In the genomic region with DNA sequence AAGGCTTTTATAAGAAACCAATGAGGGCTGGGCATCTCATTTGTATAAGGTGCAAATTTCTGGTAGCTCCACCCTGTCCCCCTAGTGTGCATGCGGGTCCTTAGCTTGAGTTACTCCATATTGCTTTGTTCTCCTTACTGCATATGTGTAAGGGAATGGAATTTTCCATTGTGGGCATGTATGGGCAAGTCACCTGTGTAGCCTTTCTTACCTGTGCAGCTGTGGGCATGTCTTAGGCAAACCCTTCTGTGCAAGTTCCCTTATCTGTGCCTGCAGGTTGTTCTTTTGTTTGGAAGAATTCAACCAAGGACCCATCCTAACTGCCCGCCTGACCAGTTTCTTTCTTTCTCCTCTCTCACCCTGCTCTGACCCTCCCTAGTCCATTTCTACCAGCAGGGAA, we compare ENCODE assay signal across 23 cellular contexts.
"Had no signal": no experiment of that assay in that cellular context is flagged by ENCODE, and none has a peak within 500 bp of the region (broad histone marks: within the 10 kb centered on the region; RNA-seq: fewer than 3 reads in every experiment).

No MANE protein-coding gene starts in this region.

- ATAC-seq: activated naive CD4-positive, alpha-beta T cell treated with anti-CD3 and anti-CD28 coated beads, Interleukin-2, amount 50 U/mL, for 72 hours; Panc1; Right ventricle myocardium inferior; T-cell had no signal

- H3K27ac Mint-ChIP-seq: activated CD4-positive, alpha-beta memory T cell treated with anti-CD3 and anti-CD28 coated beads for 36 hours; activated CD4-positive, alpha-beta T cell treated with anti-CD3 and anti-CD28 coated beads, Interleukin-2, amount 10 ng/mL, durations not matched to agents 7 days and 5 days; T-cell had no signal

- H3K27ac ChIP-seq: KMS-11, SK-N-MC had no signal

- H3K9me3 Mint-ChIP-seq: activated CD4-positive, alpha-beta memory T cell treated with anti-CD3 and anti-CD28 coated beads for 36 hours; activated CD4-positive, alpha-beta T cell treated with anti-CD3 and anti-CD28 coated beads, Interleukin-2, amount 10 ng/mL, durations not matched to agents 7 days and 5 days; activated naive CD4-positive, alpha-beta T cell treated with anti-CD3 and anti-CD28 coated beads, Interleukin-2, amount 50 U/mL, for 72 hours; T-cell had no signal

- H3K27me3 Mint-ChIP-seq: activated CD4-positive, alpha-beta T cell treated with anti-CD3 and anti-CD28 coated beads, Interleukin-2, amount 10 ng/mL, durations not matched to agents 7 days and 5 days had no signal

- H3K9ac ChIP-seq: KMS-11 had no signal

- H3K4me1 Mint-ChIP-seq: activated CD4-positive, alpha-beta T cell treated with anti-CD3 and anti-CD28 coated beads, Interleukin-2, amount 10 ng/mL, durations not matched to agents 7 days and 5 days; T-cell had no signal

- H3K4me3 ChIP-seq: SK-N-MC had no signal

- H3K4me3 Mint-ChIP-seq: activated CD4-positive, alpha-beta memory T cell treated with anti-CD3 and anti-CD28 coated beads for 36 hours; activated CD4-positive, alpha-beta T cell treated with anti-CD3 and anti-CD28 coated beads, Interleukin-2, amount 10 ng/mL, durations not matched to agents 7 days and 5 days; T-cell had no signal

- DNase-seq: activated CD4-positive, alpha-beta memory T cell treated with anti-CD3 and anti-CD28 coated beads for 36 hours; activated CD4-positive, alpha-beta T cell treated with anti-CD3 and anti-CD28 coated beads, Interleukin-2, amount 10 ng/mL, durations not matched to agents 7 days and 5 days; activated CD4-positive, CD25-positive, alpha-beta regulatory T cell; activated CD8-positive, alpha-beta memory T cell treated with anti-CD3 and anti-CD28 coated beads, Interleukin-2, amount 50 U/mL, for 4 hours; central memory CD4-positive, alpha-beta T cell; MM.1S; NCI-H1105; NCI-H1436; NCI-H1694 treated with DMSO at 0.1 percent for 48 hours; NCI-H2029 treated with DMSO at 0.1 percent for 48 hours; NCI-H345; NCI-H510A; NCI-H526 treated with DMSO at 0.1 percent for 48 hours; NCI-H82; RPMI8226; T-cell; T-helper 2 cell; T1000 had no signal

- H3K4me2 ChIP-seq: KMS-11 had no signal

- H3K36me3 Mint-ChIP-seq: activated CD4-positive, alpha-beta memory T cell treated with anti-CD3 and anti-CD28 coated beads for 36 hours; activated naive CD4-positive, alpha-beta T cell treated with anti-CD3 and anti-CD28 coated beads, Interleukin-2, amount 50 U/mL, for 72 hours; T-cell had no signal
